Comparison of ENCODE assay signal across 7 cellular contexts in genomic region chr5:145936401-145937131, GRCh38. TPM values are rescaled to one million over a fixed set of nuclear protein-coding genes. Genes with fewer than 3 reads are reported as not detected.
DNase-seq lines count a peak whose midpoint lies in the region; ATAC-seq, FAIRE-seq and TF ChIP-seq lines count a peak whose summit lies in the region.

Gene SH3RF2 (plus strand): TSS chr5:145936578. CDS start chr5:145937929, 1,351 bp downstream.

- no peaks in the 10 kb centered on the region for H3K9me3 ChIP-seq in HEK293 (ENCODE audit: control insufficient read depth, insufficient read depth, low read depth, low read length)

- CTCF ChIA-PET in HEK293 (lab: Yijun Ruan, JAX) = interaction anchor here (0.7 to 1.5 kb wide), 2 partner anchors 104 to 1744 kb away, joined by 3 read pairs; no protein-coding TSS in a partner anchor

- no peak; the same call in 1 of the 2 replicates for TF ChIP-seq CTCF in HEK293 (tag by site-specific recombination; IDR thresholded peaks at IDR 0.05)
- no peak for TF ChIP-seq CTCF in choroid plexus epithelial cell (conservative IDR thresholded peaks at IDR 0.05; ENCODE audit: low read depth, low read length)

- no peak within 1 kb of the TSS for H3K27ac Mint-ChIP-seq in stimulated activated naive CD8-positive, alpha-beta T cell treated with anti-CD3 and anti-CD28 coated beads, Interleukin-15, Interleukin-2, amounts not matched to agents 100 ng/mL and 50 ng/mL, for 24 hours

- peaks cover 22% of the 10 kb centered on the region for H3K4me1 Mint-ChIP-seq in stimulated activated naive CD8-positive, alpha-beta T cell treated with anti-CD3 and anti-CD28 coated beads, Interleukin-15, Interleukin-2, amounts not matched to agents 100 ng/mL and 50 ng/mL, for 24 hours (ENCODE audit: low read depth)

- POLR2A ChIA-PET in HEK293 (lab: Yijun Ruan, JAX) = interaction anchor here (1.4 to 2.6 kb wide), 5 partner anchors 9 to 102 kb away, joined by 3 to 16 read pairs (median 8); partner anchors contain the start of gene PRELID2

- peak within 1 kb of the TSS; percentile 47 for H3K4me3 Mint-ChIP-seq in stimulated activated naive CD8-positive, alpha-beta T cell treated with anti-CD3 and anti-CD28 coated beads, Interleukin-15, Interleukin-2, amounts not matched to agents 100 ng/mL and 50 ng/mL, for 24 hours

- H3K4me3 ChIP-seq in HEK293 (ENCODE audit: low read depth, low read length) (peak within 1 kb of the TSS; percentile 48), choroid plexus epithelial cell (ENCODE audit: low read depth, low read length) (peak within 1 kb of the TSS; percentile 62)

- H3K27ac ChIP-seq in HEK293 (ENCODE audit: extremely low read depth, low read depth, low read length) = peak within 1 kb of the TSS; percentile 53; the same call in 1 of the 2 replicates

- ATAC-seq in left lobe of liver (peak; percentile 85), GM19328 (IDR thresholded peaks at IDR 0.05; ENCODE audit: unreplicated experiment) (no peak)

- H3K27me3 Mint-ChIP-seq in stimulated activated naive CD8-positive, alpha-beta T cell treated with anti-CD3 and anti-CD28 coated beads, Interleukin-15, Interleukin-2, amounts not matched to agents 100 ng/mL and 50 ng/mL, for 24 hours = peaks cover 54% of the 10 kb centered on the region

- H3K36me3 Mint-ChIP-seq in stimulated activated naive CD8-positive, alpha-beta T cell treated with anti-CD3 and anti-CD28 coated beads, Interleukin-15, Interleukin-2, amounts not matched to agents 100 ng/mL and 50 ng/mL, for 24 hours (ENCODE audit: low read depth) = no peaks in the 10 kb centered on the region

- FAIRE-seq in RCC 7860 (lab: Jason Lieb, UNC) = peak; percentile 90

- DNase-seq in RCC 7860 (ENCODE audit: low spot score) (peak; percentile 92), choroid plexus epithelial cell (ENCODE audit: low read depth) (peak; percentile 91), left lobe of liver (ENCODE audit: low spot score) (peak; percentile 80), NCI-H345 (lab: John Stamatoyannopoulos, UW) (no peak)

- peaks cover 31% of the 10 kb centered on the region for H3K4me1 ChIP-seq in HEK293 (ENCODE audit: control insufficient read depth, insufficient read depth, low read length)

- H3K36me3 ChIP-seq in HEK293 (ENCODE audit: control insufficient read depth in 2 of 2, insufficient read depth in 1 of 2, low read length in 2 of 2) = no peaks in the 10 kb centered on the region

- H3K9me3 Mint-ChIP-seq in stimulated activated naive CD8-positive, alpha-beta T cell treated with anti-CD3 and anti-CD28 coated beads, Interleukin-15, Interleukin-2, amounts not matched to agents 100 ng/mL and 50 ng/mL, for 24 hours = no peaks in the 10 kb centered on the region

TF ChIP-seq in HEK293, 187 proteins besides CTCF, POLR2A, EP300 and RAD21 (continues in another document):
- no peak for TF ChIP-seq ZNF626 (tag by site-specific recombination; IDR thresholded peaks at IDR 0.05)
- no peak for TF ChIP-seq ZNF623 (tag by site-specific recombination; IDR thresholded peaks at IDR 0.05)
- TF ChIP-seq ZNF202 (tag by site-specific recombination; IDR thresholded peaks at IDR 0.05; ENCODE audit: borderline replicate concordance) = no peak
- TF ChIP-seq ZNF707 (tag by site-specific recombination; IDR thresholded peaks at IDR 0.05) = no peak
- no peak for TF ChIP-seq GFI1B (tag by site-specific recombination; IDR thresholded peaks at IDR 0.05)
- no peak for TF ChIP-seq ZNF596 (tag by site-specific recombination; IDR thresholded peaks at IDR 0.05)
- TF ChIP-seq ZNF146 (tag by site-specific recombination; IDR thresholded peaks at IDR 0.05) = no peak; the same call in 1 of the 2 replicates
- TF ChIP-seq ZNF350 (tag by site-specific recombination; IDR thresholded peaks at IDR 0.05) = no peak
- TF ChIP-seq ZNF362 (tag by site-specific recombination; IDR thresholded peaks at IDR 0.05) = no peak
- peak; percentile 26; the same call in 1 of the 2 replicates for TF ChIP-seq ZNF580 (tag by site-specific recombination; IDR thresholded peaks at IDR 0.05)
- TF ChIP-seq ZBTB26 (tag by site-specific recombination; optimal IDR thresholded peaks at IDR 0.05) = peak; percentile 35
- TF ChIP-seq INSM2 (tag by site-specific recombination; IDR thresholded peaks at IDR 0.05) = peak; percentile 78
- TF ChIP-seq ZNF558 (tag by site-specific recombination; IDR thresholded peaks at IDR 0.05) = peak; percentile 33; the same call in 1 of the 2 replicates
- peak; percentile 84 for TF ChIP-seq ZNF600 (tag by site-specific recombination; IDR thresholded peaks at IDR 0.05)
- 0 out of 2 replicates have a peak, but pooled peaks have one; percentile 43 for TF ChIP-seq ZNF394 (tag by site-specific recombination; IDR thresholded peaks at IDR 0.05; ENCODE audit: borderline replicate concordance)
- TF ChIP-seq OSR2 (tag by site-specific recombination; IDR thresholded peaks at IDR 0.05) = peak; percentile 86
- TF ChIP-seq ZNF24 (tag by site-specific recombination; IDR thresholded peaks at IDR 0.05) = peak; percentile 73; the same call in 1 of the 2 replicates
- no peak for TF ChIP-seq MYNN (tag by site-specific recombination; IDR thresholded peaks at IDR 0.05; ENCODE audit: borderline replicate concordance)
- no peak for TF ChIP-seq ZNF768 (tag by site-specific recombination; IDR thresholded peaks at IDR 0.05)
- TF ChIP-seq ZNF624 (tag by site-specific recombination; IDR thresholded peaks at IDR 0.05) = no peak
- TF ChIP-seq ZNF121 (tag by site-specific recombination; IDR thresholded peaks at IDR 0.05) = no peak
- no peak for TF ChIP-seq ZBTB20 (tag by site-specific recombination; IDR thresholded peaks at IDR 0.05)
- peak; percentile 70 for TF ChIP-seq EGR2 (tag by site-specific recombination; IDR thresholded peaks at IDR 0.05; ENCODE audit: low read depth)
- no peak for TF ChIP-seq ZNF747 (tag by site-specific recombination; IDR thresholded peaks at IDR 0.05)
- TF ChIP-seq TSHZ1 (tag by site-specific recombination; IDR thresholded peaks at IDR 0.05; ENCODE audit: borderline replicate concordance) = peak; percentile 39; the same call in 1 of the 2 replicates

RNA-seq across cellular contexts. Expression of gene SH3RF2, which starts in this region (rescaled TPM):
- total RNA-seq in left lobe of liver = 18.0 TPM
